10 cellular contexts compared by ENCODE assay signal in the genomic region with DNA sequence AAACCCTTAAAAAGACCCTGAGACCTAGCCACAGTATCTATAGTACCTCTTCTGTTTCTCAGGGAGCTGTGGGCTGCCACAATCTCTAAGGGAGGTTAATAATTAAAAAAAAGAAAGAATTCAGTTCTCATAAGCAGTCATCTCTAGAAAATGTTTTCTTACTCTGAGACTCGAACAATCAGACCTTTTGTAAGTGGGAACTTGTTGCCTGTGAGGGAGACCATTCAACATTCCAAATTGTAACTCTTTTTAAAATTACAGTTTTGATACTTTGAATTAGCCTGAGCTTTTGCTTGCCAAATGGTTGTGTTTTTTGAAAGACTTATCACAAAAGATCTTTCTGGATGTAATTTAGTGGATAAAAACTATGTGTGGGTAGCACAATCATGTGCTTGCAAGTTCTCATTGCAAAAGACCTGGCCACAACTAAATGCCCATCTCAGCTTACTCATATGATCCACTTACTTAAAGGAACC. TPM values are rescaled to one million over a fixed set of nuclear protein-coding genes. Genes with fewer than 3 reads are reported as not detected.
DNase-seq lines count a peak whose midpoint lies in the region; ATAC-seq and TF ChIP-seq lines count a peak whose summit lies in the region.
"Had no signal": no experiment of that assay in that cellular context is flagged by ENCODE, and none has a peak within 500 bp of the region (broad histone marks: within the 10 kb centered on the region; RNA-seq: fewer than 3 reads in every experiment).

No MANE protein-coding gene starts in this region.

- H3K27me3 Mint-ChIP-seq in neural progenitor cell (ENCODE audit: insufficient read depth, low read depth), result peaks cover 9% of the 10 kb centered on the region

- no peaks in the 10 kb centered on the region for H3K4me1 ChIP-seq in neural progenitor cell

- TF ChIP-seq CTCF in AG09309 (IDR thresholded peaks at IDR 0.05; ENCODE audit: control insufficient read depth, insufficient read depth, low read depth, low read length, missing control alignments), result no peak
- no peak for TF ChIP-seq CTCF in fibroblast of mammary gland (conservative IDR thresholded peaks at IDR 0.05; ENCODE audit: control insufficient read depth, insufficient read depth, low read depth, low read length)
- TF ChIP-seq CTCF in neural progenitor cell (IDR thresholded peaks at IDR 0.05), result no peak

- H3K36me3 Mint-ChIP-seq in neural progenitor cell, result no peaks in the 10 kb centered on the region
- H3K36me3 Mint-ChIP-seq in activated naive CD4-positive, alpha-beta T cell treated with anti-CD3 and anti-CD28 coated beads, Interleukin-2, amount 50 U/mL, for 72 hours, result peaks cover 0 to 49% of the 10 kb centered on the region in 2 donors

- peak; percentile 82 for DNase-seq in AG09309 (ENCODE audit: low read depth)
- peak; percentile 84 for DNase-seq in fibroblast of mammary gland (ENCODE audit: low read depth)
- no peak for DNase-seq in NCI-H2081 treated with DMSO at 0.1 percent for 48 hours (lab: John Stamatoyannopoulos, UW)
- DNase-seq in neural progenitor cell (ENCODE audit: low spot score), result no peak
- DNase-seq in activated naive CD4-positive, alpha-beta T cell treated with anti-CD3 and anti-CD28 coated beads, Interleukin-2, amount 50 U/mL, for 72 hours (ENCODE audit: low spot score in 2 of 2), result no peak
- DNase-seq: activated naive CD4-positive, alpha-beta T cell treated with anti-CD3 and anti-CD28 coated beads, Interleukin-2, amount 50 U/mL, for 16 hours; SIG-M5 had no signal

- no peak overlapping the region for H3K4me3 Mint-ChIP-seq in neural progenitor cell

- H3K9ac ChIP-seq in neural progenitor cell, result no peak overlapping the region

- H3K27ac Mint-ChIP-seq in neural progenitor cell, result no peak overlapping the region
- H3K27ac Mint-ChIP-seq in activated naive CD4-positive, alpha-beta T cell treated with anti-CD3 and anti-CD28 coated beads, Interleukin-2, amount 50 U/mL, for 72 hours, result no peak overlapping the region

- no peaks in the 10 kb centered on the region for H3K9me3 ChIP-seq in neural progenitor cell (ENCODE audit: low read depth)

- no peak overlapping the region for H2AFZ ChIP-seq in neural progenitor cell (replicated peaks)

- H3K4me2 ChIP-seq in neural progenitor cell, result no peak overlapping the region

- H3F3A ChIP-seq in neural progenitor cell (ENCODE audit: low read depth), result no peaks in the 10 kb centered on the region

- no peak overlapping the region for H3K4me3 ChIP-seq in AG09309 (ENCODE audit: control insufficient read depth, low read depth, low read length)
- H3K4me3 ChIP-seq in fibroblast of mammary gland (ENCODE audit: control insufficient read depth, low read depth, low read length), result no peak overlapping the region
- H3K4me3 ChIP-seq in neural progenitor cell, result no peak overlapping the region

- H3K27me3 ChIP-seq in neural progenitor cell, result no peaks in the 10 kb centered on the region

- H3K79me2 ChIP-seq in neural progenitor cell (ENCODE audit: low read depth), result no peaks in the 10 kb centered on the region

- no peak overlapping the region for H3K27ac ChIP-seq in neural progenitor cell

- peaks cover 21% of the 10 kb centered on the region for H3K4me1 Mint-ChIP-seq in neural progenitor cell

- peak; percentile 84 for ATAC-seq in GM19438 (IDR thresholded peaks at IDR 0.05; ENCODE audit: low read depth, unreplicated experiment)
- ATAC-seq in HG03175 (IDR thresholded peaks at IDR 0.05; ENCODE audit: unreplicated experiment), result peak; percentile 82
- ATAC-seq in HG03439 (IDR thresholded peaks at IDR 0.05; ENCODE audit: unreplicated experiment), result no peak
- no peak for ATAC-seq in activated naive CD4-positive, alpha-beta T cell treated with anti-CD3 and anti-CD28 coated beads, Interleukin-2, amount 50 U/mL, for 72 hours

- no peaks in the 10 kb centered on the region for H3K9me3 Mint-ChIP-seq in neural progenitor cell
- H3K9me3 Mint-ChIP-seq in activated naive CD4-positive, alpha-beta T cell treated with anti-CD3 and anti-CD28 coated beads, Interleukin-2, amount 50 U/mL, for 72 hours, result peaks cover 0 to 5% of the 10 kb centered on the region in 2 donors

- H3K36me3 ChIP-seq in neural progenitor cell, result no peaks in the 10 kb centered on the region

- H4K20me1 ChIP-seq in neural progenitor cell (ENCODE audit: low read depth), result no peaks in the 10 kb centered on the region

RNA-seq across cellular contexts. Expression of a gene that starts 33.3 kb away (rescaled TPM):
- total RNA-seq in neural progenitor cell (ENCODE audit: low replicate concordance), result not detected in 2 replicates
- total RNA-seq in activated naive CD4-positive, alpha-beta T cell treated with anti-CD3 and anti-CD28 coated beads, Interleukin-2, amount 50 U/mL, for 72 hours, result 10 to 100 TPM; 10.7 to 11.8 TPM

Comparison
In these comparisons a context has a peak if more than half of its experiments do, and no peak if none do; other contexts are left out.
1. DNase-seq: peak in AG09309 (single experiment) and fibroblast of mammary gland (single experiment); none in NCI-H2081 treated with DMSO at 0.1 percent for 48 hours (single experiment), neural progenitor cell (single experiment) and activated naive CD4-positive, alpha-beta T cell treated with anti-CD3 and anti-CD28 coated beads, Interleukin-2, amount 50 U/mL, for 72 hours (0 of 2).
2. ATAC-seq: peak in GM19438 (single experiment) and HG03175 (single experiment); none in HG03439 (single experiment) and activated naive CD4-positive, alpha-beta T cell treated with anti-CD3 and anti-CD28 coated beads, Interleukin-2, amount 50 U/mL, for 72 hours (0 of 2).
3. RNA of a gene that starts 33.3 kb away (total RNA-seq): 10.7 to 11.8 TPM in activated naive CD4-positive, alpha-beta T cell treated with anti-CD3 and anti-CD28 coated beads, Interleukin-2, amount 50 U/mL, for 72 hours; not detected in neural progenitor cell; every median in the first group is over 10 times any median in the second.